In genomic region chr17:50475775-50476544, GRCh38 we compare ENCODE assay signal across 1 cellular context.
A peak's percentile ranks its signal among the peaks of the same experiment; 100 is the strongest.
TF ChIP-seq lines count a peak whose summit lies in the region.

No MANE protein-coding gene starts in this region.

TF ChIP-seq in liver, 16 proteins besides CTCF, POLR2A, EP300 and RAD21:
- TF ChIP-seq GABPA (IDR thresholded peaks at IDR 0.05 in 1 of 2, conservative IDR thresholded peaks at IDR 0.05 in 1 of 2) (peak in 1 of 2 donors; percentile 11), SP1 (IDR thresholded peaks at IDR 0.05) (peak; percentile 83), YY1 (IDR thresholded peaks at IDR 0.05) (peak; percentile 53), HNF4A (conservative IDR thresholded peaks at IDR 0.05) (peak; percentile 89 to 91), JUND (IDR thresholded peaks at IDR 0.05) (peak; percentile 17 to 51), EGR1 (IDR thresholded peaks at IDR 0.05; ENCODE audit: low read depth in 2 of 2) (peak in 1 of 2 donors; percentile 20), HNF4G (IDR thresholded peaks at IDR 0.05) (peak; percentile 81), RXRA (IDR thresholded peaks at IDR 0.05) (peak; percentile 65 to 78)
